ENCODE assay signal across 1 cellular context in genomic region chr19:6110360-6110977, GRCh38.
TF ChIP-seq lines count a peak whose summit lies in the region.

Gene RFX2 (minus strand): TSS chr19:6110500. CDS start chr19:6047496, 63,004 bp downstream.

TF ChIP-seq in HCT116, 20 proteins besides CTCF, POLR2A, EP300 and RAD21 (continued from another document):
- TF ChIP-seq EZH2phosphoT487 (IDR thresholded peaks at IDR 0.05; ENCODE audit: borderline replicate concordance) (no peak), ZFX (IDR thresholded peaks at IDR 0.05) (no peak), JUND (IDR thresholded peaks at IDR 0.05) (no peak), ZNF274 (IDR thresholded peaks at IDR 0.05; ENCODE audit: low read depth, low read length) (no peak), EZH2 (IDR thresholded peaks at IDR 0.05) (no peak)
TF ChIP-seq in HCT116: peak in this region for 3.
